Comparison of ENCODE assay signal across 21 cellular contexts in genomic region chr4:28832445-28832844, GRCh38.
"Had no signal": no experiment of that assay in that cellular context is flagged by ENCODE, and none has a peak within 500 bp of the region (broad histone marks: within the 10 kb centered on the region; RNA-seq: fewer than 3 reads in every experiment).

No MANE protein-coding gene starts in this region.

- H3K36me3 ChIP-seq: colonic mucosa, esophagus squamous epithelium, gastrocnemius medialis, heart right ventricle, left ventricle myocardium inferior, lower lobe of right lung had no signal

- H3K4me3 ChIP-seq: colonic mucosa, esophagus squamous epithelium, gastrocnemius medialis, heart right ventricle, left ventricle myocardium inferior, lower lobe of right lung, mucosa of descending colon had no signal

- H3K9me3 ChIP-seq: colonic mucosa, gastrocnemius medialis, left ventricle myocardium inferior, lower lobe of right lung had no signal

- DNase-seq: colonic mucosa; cortex of kidney; effector CD8-positive, alpha-beta T cell; effector memory CD8-positive, alpha-beta T cell; endodermal cell; erythroblast; esophagus squamous epithelium; foreskin fibroblast; foreskin melanocyte; gastrocnemius medialis; glutamatergic neuron; head of caudate nucleus; heart right ventricle; hippocampal formation; left colon; left ventricle myocardium inferior; lower lobe of right lung; mesenchymal stem cell; mucosa of descending colon; naive B cell had no signal

- H3K27me3 ChIP-seq: colonic mucosa, esophagus squamous epithelium, gastrocnemius medialis, heart right ventricle had no signal

- H3K4me1 ChIP-seq: colonic mucosa, esophagus squamous epithelium, gastrocnemius medialis, lower lobe of right lung had no signal

- H3K27ac ChIP-seq: colonic mucosa, epithelial cell of prostate, esophagus squamous epithelium, gastrocnemius medialis, left ventricle myocardium inferior, lower lobe of right lung had no signal
